ENCODE assay signal across 1 cellular context in genomic region chr16:20259549-20259948, GRCh38.
TF ChIP-seq lines count a peak whose summit lies in the region.

No MANE protein-coding gene starts in this region.

TF ChIP-seq in HepG2, 621 proteins besides CTCF, POLR2A, EP300 and RAD21 (continued from another document):
- TF ChIP-seq TRAFD1 (CRISPR knock-in tag; IDR thresholded peaks at IDR 0.05; ENCODE audit: borderline replicate concordance) = no peak
- TF ChIP-seq ZNF513 (CRISPR knock-in tag; conservative IDR thresholded peaks at IDR 0.05) = no peak
- TF ChIP-seq ZNF605 (CRISPR knock-in tag; IDR thresholded peaks at IDR 0.05) = no peak
- no peak for TF ChIP-seq MLLT10 (CRISPR knock-in tag; IDR thresholded peaks at IDR 0.05)
- no peak for TF ChIP-seq ZNF552 (CRISPR knock-in tag; IDR thresholded peaks at IDR 0.05; ENCODE audit: borderline replicate concordance)
- no peak for TF ChIP-seq ZNF557 (CRISPR knock-in tag; IDR thresholded peaks at IDR 0.05)
- TF ChIP-seq PAWR (CRISPR knock-in tag; IDR thresholded peaks at IDR 0.05; ENCODE audit: borderline replicate concordance) = no peak
